ENCODE assay signal across 1 cellular context in genomic region chr7:93636276-93636675, GRCh38.
TF ChIP-seq lines count a peak whose summit lies in the region.

No MANE protein-coding gene starts in this region.

TF ChIP-seq in WTC11, 78 proteins besides CTCF, POLR2A, EP300 and RAD21 (continued from another document):
- TF ChIP-seq USF2 (CRISPR knock-in tag; IDR thresholded peaks at IDR 0.05) (no peak), IRF2 (CRISPR knock-in tag; IDR thresholded peaks at IDR 0.05; ENCODE audit: borderline replicate concordance, low read depth) (no peak), FOXK1 (CRISPR knock-in tag; IDR thresholded peaks at IDR 0.05) (no peak)
